ENCODE assay signal across 17 cellular contexts in the genomic region with DNA sequence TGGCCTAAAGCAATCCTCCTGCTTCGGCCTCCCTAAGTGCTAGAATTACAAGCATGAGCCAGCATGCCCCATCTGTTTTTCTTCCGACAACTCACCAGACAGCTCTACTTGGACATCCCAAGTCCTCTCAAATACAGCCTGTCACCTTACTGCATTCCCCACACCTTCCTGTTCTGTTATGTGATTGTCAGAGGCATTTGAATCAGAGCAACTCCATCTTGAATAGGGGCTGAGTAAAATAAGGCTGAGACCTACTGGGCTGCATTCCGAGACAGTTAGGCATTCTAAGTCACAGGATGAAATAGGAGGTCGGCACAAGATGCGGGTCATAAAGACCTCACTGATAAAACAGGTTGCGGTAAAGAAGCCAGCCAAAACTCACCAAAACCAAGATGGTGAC. TPM values are rescaled to one million over a fixed set of nuclear protein-coding genes. Genes with fewer than 3 reads are reported as not detected.
A peak's percentile ranks its signal among the peaks of the same experiment; 100 is the strongest.
DNase-seq lines count a peak whose midpoint lies in the region; ATAC-seq and TF ChIP-seq lines count a peak whose summit lies in the region.
"Had no signal": no experiment of that assay in that cellular context is flagged by ENCODE, and none has a peak within 500 bp of the region (broad histone marks: within the 10 kb centered on the region; RNA-seq: fewer than 3 reads in every experiment).

No MANE protein-coding gene starts in this region.

- intact Hi-C loops in activated naive CD4-positive, alpha-beta T cell treated with anti-CD3 and anti-CD28 coated beads for 36 hours (cut with micrococcal nuclease), result no loop called here
- intact Hi-C loops in Calu3 (cut with micrococcal nuclease; ENCODE audit: unreplicated experiment), result no loop called here
- intact Hi-C loops in CD8-positive, alpha-beta T cell (cut with DNase I, micrococcal nuclease), result no loop called here

- peak overlapping the region; percentile 60 for H3K27ac ChIP-seq in epithelial cell of prostate
- no peak overlapping the region for H3K27ac ChIP-seq in CD8-positive, alpha-beta T cell (ENCODE audit: low read depth, low read length)
- no peak overlapping the region for H3K27ac ChIP-seq in foreskin keratinocyte

- TF ChIP-seq CTCF in Calu3 (IDR thresholded peaks at IDR 0.05; ENCODE audit: unreplicated experiment), result no peak
- no peak for TF ChIP-seq CTCF in CD8-positive, alpha-beta T cell (IDR thresholded peaks at IDR 0.05)
- no peak for TF ChIP-seq CTCF in foreskin keratinocyte (conservative IDR thresholded peaks at IDR 0.05)

- H3K4me1 ChIP-seq in CD8-positive, alpha-beta T cell (ENCODE audit: insufficient read depth, low read length), result no peaks in the 10 kb centered on the region
- peaks cover 11% of the 10 kb centered on the region for H3K4me1 ChIP-seq in foreskin keratinocyte

- H3K27me3 ChIP-seq in CD8-positive, alpha-beta T cell (ENCODE audit: insufficient read depth, low read length), result no peaks in the 10 kb centered on the region
- no peaks in the 10 kb centered on the region for H3K27me3 ChIP-seq in foreskin keratinocyte

- no peaks in the 10 kb centered on the region for H3K9me3 ChIP-seq in CD8-positive, alpha-beta T cell (ENCODE audit: low read length)

- CTCF ChIA-PET in activated naive CD4-positive, alpha-beta T cell treated with anti-CD3 and anti-CD28 coated beads for 36 hours (lab: Charles Lee), result no interaction called here
- CTCF ChIA-PET in Calu3 (lab: Charles Lee), result no interaction called here
- CTCF ChIA-PET in CD8-positive, alpha-beta T cell (lab: Charles Lee), result no interaction called here

- no peak for ATAC-seq in CD8-positive, alpha-beta T cell
- no peak for ATAC-seq in foreskin keratinocyte
- ATAC-seq: GM12878 had no signal

- H3K4me3 ChIP-seq in CD8-positive, alpha-beta T cell (ENCODE audit: low read depth, low read length), result no peak overlapping the region
- H3K4me3 ChIP-seq: GM12878 had no signal

- POLR2A ChIA-PET in CD8-positive, alpha-beta T cell (lab: Charles Lee), result no interaction called here

- H3K36me3 Mint-ChIP-seq in activated naive CD4-positive, alpha-beta T cell treated with anti-CD3 and anti-CD28 coated beads for 36 hours (ENCODE audit: low read depth), result peaks cover 16% of the 10 kb centered on the region
- peaks cover 21% of the 10 kb centered on the region for H3K36me3 Mint-ChIP-seq in Calu3 (ENCODE audit: insufficient read depth, unreplicated experiment)
- H3K36me3 Mint-ChIP-seq in CD8-positive, alpha-beta T cell, result peaks cover 21% of the 10 kb centered on the region

- BruUV-seq in Calu3 (replicated peaks; lab: Mats Ljungman, UMichigan), result no TSS peak

- H3K27ac Mint-ChIP-seq in activated naive CD4-positive, alpha-beta T cell treated with anti-CD3 and anti-CD28 coated beads for 36 hours, result peak overlapping the region; percentile 5
- H3K27ac Mint-ChIP-seq in Calu3 (ENCODE audit: unreplicated experiment), result peak overlapping the region; percentile 85
- no peak overlapping the region for H3K27ac Mint-ChIP-seq in CD8-positive, alpha-beta T cell

- H3K4me1 Mint-ChIP-seq in activated naive CD4-positive, alpha-beta T cell treated with anti-CD3 and anti-CD28 coated beads for 36 hours (ENCODE audit: low read depth), result peaks cover 28% of the 10 kb centered on the region
- H3K4me1 Mint-ChIP-seq in Calu3 (ENCODE audit: low read depth, unreplicated experiment), result peaks cover 42% of the 10 kb centered on the region
- peaks cover 5% of the 10 kb centered on the region for H3K4me1 Mint-ChIP-seq in CD8-positive, alpha-beta T cell (ENCODE audit: low read depth)

- no peak for DNase-seq in activated naive CD4-positive, alpha-beta T cell treated with anti-CD3 and anti-CD28 coated beads for 36 hours
- DNase-seq in activated naive CD4-positive, alpha-beta T cell treated with Interleukin-2 at 50 U/mL for 16 hours, result no peak
- DNase-seq in Calu3 (no peak), epithelial cell of prostate (ENCODE audit: low read depth, low spot score) (no peak), foreskin keratinocyte (no peak)
- no peak for DNase-seq in CD8-positive, alpha-beta T cell
- DNase-seq in stimulated activated CD4-positive, alpha-beta T cell treated with anti-CD3 and anti-CD28 coated beads, Interleukin-4, amount 100 ng/mL, for 1 hour, result no peak
- DNase-seq: 8988T; AML-193; CD4-positive, alpha-beta memory T cell; DMS 273 treated with DMSO at 0.1 percent for 48 hours; DMS53; DND-41; EL; H9 had no signal

- no peak overlapping the region for H3K4me3 Mint-ChIP-seq in activated naive CD4-positive, alpha-beta T cell treated with anti-CD3 and anti-CD28 coated beads for 36 hours
- H3K4me3 Mint-ChIP-seq in Calu3 (ENCODE audit: low read depth, unreplicated experiment), result no peak overlapping the region
- H3K4me3 Mint-ChIP-seq in CD8-positive, alpha-beta T cell, result no peak overlapping the region
- H3K4me3 Mint-ChIP-seq: CD14-positive monocyte; CD4-positive, alpha-beta memory T cell; H9 had no signal

- H3K36me3 ChIP-seq in CD8-positive, alpha-beta T cell (ENCODE audit: insufficient read depth, low read length), result no peaks in the 10 kb centered on the region

- H3K9me3 Mint-ChIP-seq in activated naive CD4-positive, alpha-beta T cell treated with anti-CD3 and anti-CD28 coated beads for 36 hours, result no peaks in the 10 kb centered on the region
- no peaks in the 10 kb centered on the region for H3K9me3 Mint-ChIP-seq in Calu3 (ENCODE audit: low read depth, unreplicated experiment)
- H3K9me3 Mint-ChIP-seq in CD8-positive, alpha-beta T cell, result no peaks in the 10 kb centered on the region
- H3K9me3 Mint-ChIP-seq: CD4-positive, alpha-beta memory T cell; H9 had no signal

- no peaks in the 10 kb centered on the region for H3K27me3 Mint-ChIP-seq in activated naive CD4-positive, alpha-beta T cell treated with anti-CD3 and anti-CD28 coated beads for 36 hours (ENCODE audit: low read depth)
- H3K27me3 Mint-ChIP-seq in Calu3 (ENCODE audit: unreplicated experiment), result no peaks in the 10 kb centered on the region
- H3K27me3 Mint-ChIP-seq in CD8-positive, alpha-beta T cell (ENCODE audit: low read depth), result no peaks in the 10 kb centered on the region
- H3K27me3 Mint-ChIP-seq: CD4-positive, alpha-beta memory T cell had no signal

RNA-seq across cellular contexts. Expression of a gene that starts 17.3 kb away (rescaled TPM):
- 10 to 100 TPM; 19.0 to 20.8 TPM for total RNA-seq in activated naive CD4-positive, alpha-beta T cell treated with anti-CD3 and anti-CD28 coated beads for 36 hours
- total RNA-seq in Calu3 (2022), result 62.0 and 71.3 TPM in 2 replicates
- 1 to 10 TPM; 7.0 to 8.3 TPM for total RNA-seq in CD8-positive, alpha-beta T cell
- total RNA-seq in foreskin keratinocyte, result 24.4 and 28.3 TPM in 2 replicates
- 13.2 and 13.7 TPM in 2 replicates for polyA plus RNA-seq in foreskin keratinocyte
